1 cellular context compared by ENCODE assay signal in the genomic region with DNA sequence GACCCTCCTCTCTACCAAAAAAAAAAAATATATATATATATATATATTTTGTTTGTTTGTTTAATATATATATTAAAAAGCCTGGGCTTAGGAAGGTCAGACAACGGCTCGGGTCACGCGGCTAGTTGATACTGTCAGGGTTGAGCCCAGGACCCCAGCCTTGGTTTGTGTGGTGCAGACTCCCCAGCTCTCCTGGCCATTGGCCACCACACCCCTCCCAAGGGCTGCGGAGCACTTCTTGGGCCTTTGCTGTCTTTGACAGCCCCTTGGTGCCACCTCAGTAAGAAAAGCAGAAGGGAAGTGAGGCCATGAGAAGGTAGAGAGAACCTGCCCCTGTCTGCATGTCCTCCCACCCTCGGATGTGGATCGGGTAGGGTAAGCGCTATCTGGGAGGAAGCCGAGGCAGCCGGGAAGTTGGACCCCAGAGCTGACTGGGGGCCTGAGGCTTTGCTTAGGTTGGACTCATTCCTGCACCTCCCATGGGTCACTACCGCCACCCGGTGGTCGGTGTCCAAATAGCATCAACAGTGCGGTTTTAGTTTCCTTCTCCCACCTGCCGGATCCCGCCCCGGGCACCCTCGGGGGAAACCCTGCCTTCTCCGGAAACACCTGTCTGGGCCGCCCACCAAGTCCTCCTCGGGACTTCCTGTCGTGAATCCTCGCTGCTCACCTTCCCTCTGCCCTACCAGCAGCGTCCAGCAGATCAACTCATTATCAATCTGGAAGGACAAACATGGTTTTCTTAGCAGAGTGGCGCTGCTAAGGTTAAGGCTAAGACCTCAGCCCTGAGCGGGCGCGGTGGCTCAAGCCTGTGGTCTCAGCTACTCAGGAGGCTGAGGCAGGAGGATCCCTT.
A peak's percentile ranks its signal among the peaks of the same experiment; 100 is the strongest.
TF ChIP-seq lines count a peak whose summit lies in the region.

No MANE protein-coding gene starts in this region.

TF ChIP-seq in GM12878, 131 proteins besides CTCF, POLR2A, EP300 and RAD21 (continued from another document):
- TF ChIP-seq MEF2B (IDR thresholded peaks at IDR 0.05; ENCODE audit: partially characterized antibody, poor library complexity, severe bottlenecking) (peak; percentile 30), MTA3 (IDR thresholded peaks at IDR 0.05; ENCODE audit: borderline replicate concordance, low read length) (no peak), ESRRA (IDR thresholded peaks at IDR 0.05; ENCODE audit: low read length) (no peak), EED (IDR thresholded peaks at IDR 0.05; ENCODE audit: low read depth) (peak; percentile 71; the same call in 1 of the 2 replicates), DPF2 (IDR thresholded peaks at IDR 0.05) (0 out of 2 replicates have a peak, but pooled peaks have one; percentile 68), GABPA (IDR thresholded peaks at IDR 0.05; ENCODE audit: low read depth) (peak; percentile 83), FOS (IDR thresholded peaks at IDR 0.05; ENCODE audit: borderline replicate concordance, extremely low read depth, insufficient read length) (no peak), GATAD2B (conservative IDR thresholded peaks at IDR 0.05; ENCODE audit: low read depth) (peak; percentile 75; the same call in 1 of the 2 replicates), SREBF2 (IDR thresholded peaks at IDR 0.05; ENCODE audit: low read length) (no peak), CHD2 (IDR thresholded peaks at IDR 0.05; ENCODE audit: borderline replicate concordance, low read depth, low read length) (no peak), HCFC1 (IDR thresholded peaks at IDR 0.05; ENCODE audit: low read length) (peak; percentile 26; the same call in 1 of the 2 replicates), JUNB (IDR thresholded peaks at IDR 0.05) (no peak)
- TF ChIP-seq, protein P1, sequence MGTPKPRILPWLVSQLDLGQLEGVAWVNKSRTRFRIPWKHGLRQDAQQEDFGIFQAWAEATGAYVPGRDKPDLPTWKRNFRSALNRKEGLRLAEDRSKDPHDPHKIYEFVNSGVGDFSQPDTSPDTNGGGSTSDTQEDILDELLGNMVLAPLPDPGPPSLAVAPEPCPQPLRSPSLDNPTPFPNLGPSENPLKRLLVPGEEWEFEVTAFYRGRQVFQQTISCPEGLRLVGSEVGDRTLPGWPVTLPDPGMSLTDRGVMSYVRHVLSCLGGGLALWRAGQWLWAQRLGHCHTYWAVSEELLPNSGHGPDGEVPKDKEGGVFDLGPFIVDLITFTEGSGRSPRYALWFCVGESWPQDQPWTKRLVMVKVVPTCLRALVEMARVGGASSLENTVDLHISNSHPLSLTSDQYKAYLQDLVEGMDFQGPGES (IDR thresholded peaks at IDR 0.05), result no peak
- TF ChIP-seq, protein P2, sequence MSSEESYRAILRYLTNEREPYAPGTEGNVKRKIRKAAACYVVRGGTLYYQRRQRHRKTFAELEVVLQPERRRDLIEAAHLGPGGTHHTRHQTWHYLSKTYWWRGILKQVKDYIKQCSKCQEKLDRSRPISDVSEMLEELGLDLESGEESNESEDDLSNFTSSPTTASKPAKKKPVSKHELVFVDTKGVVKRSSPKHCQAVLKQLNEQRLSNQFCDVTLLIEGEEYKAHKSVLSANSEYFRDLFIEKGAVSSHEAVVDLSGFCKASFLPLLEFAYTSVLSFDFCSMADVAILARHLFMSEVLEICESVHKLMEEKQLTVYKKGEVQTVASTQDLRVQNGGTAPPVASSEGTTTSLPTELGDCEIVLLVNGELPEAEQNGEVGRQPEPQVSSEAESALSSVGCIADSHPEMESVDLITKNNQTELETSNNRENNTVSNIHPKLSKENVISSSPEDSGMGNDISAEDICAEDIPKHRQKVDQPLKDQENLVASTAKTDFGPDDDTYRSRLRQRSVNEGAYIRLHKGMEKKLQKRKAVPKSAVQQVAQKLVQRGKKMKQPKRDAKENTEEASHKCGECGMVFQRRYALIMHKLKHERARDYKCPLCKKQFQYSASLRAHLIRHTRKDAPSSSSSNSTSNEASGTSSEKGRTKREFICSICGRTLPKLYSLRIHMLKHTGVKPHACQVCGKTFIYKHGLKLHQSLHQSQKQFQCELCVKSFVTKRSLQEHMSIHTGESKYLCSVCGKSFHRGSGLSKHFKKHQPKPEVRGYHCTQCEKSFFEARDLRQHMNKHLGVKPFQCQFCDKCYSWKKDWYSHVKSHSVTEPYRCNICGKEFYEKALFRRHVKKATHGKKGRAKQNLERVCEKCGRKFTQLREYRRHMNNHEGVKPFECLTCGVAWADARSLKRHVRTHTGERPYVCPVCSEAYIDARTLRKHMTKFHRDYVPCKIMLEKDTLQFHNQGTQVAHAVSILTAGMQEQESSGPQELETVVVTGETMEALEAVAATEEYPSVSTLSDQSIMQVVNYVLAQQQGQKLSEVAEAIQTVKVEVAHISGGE (CRISPR knock-in tag; IDR thresholded peaks at IDR 0.05), result no peak
- TF ChIP-seq, protein P3, sequence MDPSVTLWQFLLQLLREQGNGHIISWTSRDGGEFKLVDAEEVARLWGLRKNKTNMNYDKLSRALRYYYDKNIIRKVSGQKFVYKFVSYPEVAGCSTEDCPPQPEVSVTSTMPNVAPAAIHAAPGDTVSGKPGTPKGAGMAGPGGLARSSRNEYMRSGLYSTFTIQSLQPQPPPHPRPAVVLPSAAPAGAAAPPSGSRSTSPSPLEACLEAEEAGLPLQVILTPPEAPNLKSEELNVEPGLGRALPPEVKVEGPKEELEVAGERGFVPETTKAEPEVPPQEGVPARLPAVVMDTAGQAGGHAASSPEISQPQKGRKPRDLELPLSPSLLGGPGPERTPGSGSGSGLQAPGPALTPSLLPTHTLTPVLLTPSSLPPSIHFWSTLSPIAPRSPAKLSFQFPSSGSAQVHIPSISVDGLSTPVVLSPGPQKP (IDR thresholded peaks at IDR 0.05; ENCODE audit: low read depth, low read length), result peak; percentile 80
- TF ChIP-seq, protein P4, sequence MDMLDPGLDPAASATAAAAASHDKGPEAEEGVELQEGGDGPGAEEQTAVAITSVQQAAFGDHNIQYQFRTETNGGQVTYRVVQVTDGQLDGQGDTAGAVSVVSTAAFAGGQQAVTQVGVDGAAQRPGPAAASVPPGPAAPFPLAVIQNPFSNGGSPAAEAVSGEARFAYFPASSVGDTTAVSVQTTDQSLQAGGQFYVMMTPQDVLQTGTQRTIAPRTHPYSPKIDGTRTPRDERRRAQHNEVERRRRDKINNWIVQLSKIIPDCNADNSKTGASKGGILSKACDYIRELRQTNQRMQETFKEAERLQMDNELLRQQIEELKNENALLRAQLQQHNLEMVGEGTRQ (IDR thresholded peaks at IDR 0.05; ENCODE audit: borderline replicate concordance, low read depth, low read length), result no peak
- TF ChIP-seq, protein P5, sequence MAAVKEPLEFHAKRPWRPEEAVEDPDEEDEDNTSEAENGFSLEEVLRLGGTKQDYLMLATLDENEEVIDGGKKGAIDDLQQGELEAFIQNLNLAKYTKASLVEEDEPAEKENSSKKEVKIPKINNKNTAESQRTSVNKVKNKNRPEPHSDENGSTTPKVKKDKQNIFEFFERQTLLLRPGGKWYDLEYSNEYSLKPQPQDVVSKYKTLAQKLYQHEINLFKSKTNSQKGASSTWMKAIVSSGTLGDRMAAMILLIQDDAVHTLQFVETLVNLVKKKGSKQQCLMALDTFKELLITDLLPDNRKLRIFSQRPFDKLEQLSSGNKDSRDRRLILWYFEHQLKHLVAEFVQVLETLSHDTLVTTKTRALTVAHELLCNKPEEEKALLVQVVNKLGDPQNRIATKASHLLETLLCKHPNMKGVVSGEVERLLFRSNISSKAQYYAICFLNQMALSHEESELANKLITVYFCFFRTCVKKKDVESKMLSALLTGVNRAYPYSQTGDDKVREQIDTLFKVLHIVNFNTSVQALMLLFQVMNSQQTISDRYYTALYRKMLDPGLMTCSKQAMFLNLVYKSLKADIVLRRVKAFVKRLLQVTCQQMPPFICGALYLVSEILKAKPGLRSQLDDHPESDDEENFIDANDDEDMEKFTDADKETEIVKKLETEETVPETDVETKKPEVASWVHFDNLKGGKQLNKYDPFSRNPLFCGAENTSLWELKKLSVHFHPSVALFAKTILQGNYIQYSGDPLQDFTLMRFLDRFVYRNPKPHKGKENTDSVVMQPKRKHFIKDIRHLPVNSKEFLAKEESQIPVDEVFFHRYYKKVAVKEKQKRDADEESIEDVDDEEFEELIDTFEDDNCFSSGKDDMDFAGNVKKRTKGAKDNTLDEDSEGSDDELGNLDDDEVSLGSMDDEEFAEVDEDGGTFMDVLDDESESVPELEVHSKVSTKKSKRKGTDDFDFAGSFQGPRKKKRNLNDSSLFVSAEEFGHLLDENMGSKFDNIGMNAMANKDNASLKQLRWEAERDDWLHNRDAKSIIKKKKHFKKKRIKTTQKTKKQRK (IDR thresholded peaks at IDR 0.05; ENCODE audit: low read depth, low read length), result no peak
- TF ChIP-seq, protein P6, sequence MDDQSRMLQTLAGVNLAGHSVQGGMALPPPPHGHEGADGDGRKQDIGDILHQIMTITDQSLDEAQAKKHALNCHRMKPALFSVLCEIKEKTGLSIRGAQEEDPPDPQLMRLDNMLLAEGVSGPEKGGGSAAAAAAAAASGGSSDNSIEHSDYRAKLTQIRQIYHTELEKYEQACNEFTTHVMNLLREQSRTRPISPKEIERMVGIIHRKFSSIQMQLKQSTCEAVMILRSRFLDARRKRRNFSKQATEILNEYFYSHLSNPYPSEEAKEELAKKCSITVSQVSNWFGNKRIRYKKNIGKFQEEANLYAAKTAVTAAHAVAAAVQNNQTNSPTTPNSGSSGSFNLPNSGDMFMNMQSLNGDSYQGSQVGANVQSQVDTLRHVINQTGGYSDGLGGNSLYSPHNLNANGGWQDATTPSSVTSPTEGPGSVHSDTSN (IDR thresholded peaks at IDR 0.05; ENCODE audit: insufficient replicate concordance, low read depth, low read length), result peak; percentile 38
